Comparison of ENCODE assay signal across 10 cellular contexts in the genomic region with DNA sequence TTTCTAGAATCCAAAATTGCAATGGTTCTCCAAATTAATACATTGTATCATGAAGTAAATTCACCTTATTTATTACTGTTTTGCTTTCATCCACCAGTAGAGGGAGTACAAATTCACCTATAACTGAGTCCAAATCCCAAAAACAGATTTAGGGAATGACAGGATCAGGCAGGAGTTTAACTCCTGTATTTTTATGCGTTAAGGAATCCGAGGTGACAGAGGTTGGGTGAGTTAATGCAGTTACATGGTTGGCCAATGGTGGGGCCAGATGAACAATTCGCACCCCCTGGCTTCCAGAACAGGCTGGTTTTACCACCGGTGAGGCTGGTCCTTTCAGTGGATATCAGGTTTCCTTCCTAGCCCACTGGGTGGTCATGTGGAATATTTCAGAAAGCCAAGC.
A peak's percentile ranks its signal among the peaks of the same experiment; 100 is the strongest.
DNase-seq lines count a peak whose midpoint lies in the region; ATAC-seq, FAIRE-seq and TF ChIP-seq lines count a peak whose summit lies in the region.
"Had no signal": no experiment of that assay in that cellular context is flagged by ENCODE, and none has a peak within 500 bp of the region (broad histone marks: within the 10 kb centered on the region; RNA-seq: fewer than 3 reads in every experiment).

No MANE protein-coding gene starts in this region.

- H3K27me3 ChIP-seq in pancreas, result no peaks in the 10 kb centered on the region
- H3K27me3 ChIP-seq: upper lobe of left lung had no signal

- intact Hi-C loops in pancreas (cut with DNase I), result loop anchor here in 1 of 3 donors (10.0 kb wide), 1 partner anchor 112 kb away; no protein-coding TSS in a partner anchor

- H3K27ac ChIP-seq in pancreas, result no peak overlapping the region
- H3K27ac ChIP-seq: upper lobe of left lung had no signal

- FAIRE-seq in G401.6 (lab: Jason Lieb, UNC) (peak; percentile 80), pancreas (lab: Jason Lieb, UNC) (peak; percentile 41)

- H3K9me3 ChIP-seq in pancreas, result no peaks in the 10 kb centered on the region
- H3K9me3 ChIP-seq: upper lobe of left lung had no signal

- no peaks in the 10 kb centered on the region for H3K4me1 ChIP-seq in pancreas
- H3K4me1 ChIP-seq: upper lobe of left lung had no signal

- peak in 2 of 4 donors; percentile 53 to 59 for ATAC-seq in pancreas
- no peak for ATAC-seq in HG02623 (IDR thresholded peaks at IDR 0.05; ENCODE audit: unreplicated experiment)
- ATAC-seq in HG02798 (IDR thresholded peaks at IDR 0.05; ENCODE audit: poor library complexity, unreplicated experiment), result no peak

- DNase-seq in NCI-H1092 treated with DMSO at 0.1 percent for 48 hours (lab: John Stamatoyannopoulos, UW), result peak; percentile 61
- peak; percentile 46 for DNase-seq in ecto neural progenitor cell (ENCODE audit: low spot score)
- no peak for DNase-seq in pancreas
- no peak for DNase-seq in NCI-H187 (lab: John Stamatoyannopoulos, UW)
- no peak for DNase-seq in activated T-cell treated with anti-CD3 and anti-CD28 coated beads, Interleukin-2, amount 50 U/mL, for 48 hours
- DNase-seq: KG1, upper lobe of left lung had no signal

- WGBS in pancreas, 2 donors, result 19 to 29% methylated on average over 4 of the region's 4 CpGs

- peak; percentile 10 to 46 (median 37) for TF ChIP-seq CTCF in pancreas (IDR thresholded peaks at IDR 0.05)

- H3K36me3 ChIP-seq in pancreas, result no peaks in the 10 kb centered on the region
- H3K36me3 ChIP-seq: upper lobe of left lung had no signal

- H3K4me3 ChIP-seq in pancreas, result no peak overlapping the region
- H3K4me3 ChIP-seq: upper lobe of left lung had no signal

Comparison
In these comparisons a context has a peak if more than half of its experiments do, and no peak if none do; other contexts are left out.
1. DNase-seq: peak in NCI-H1092 treated with DMSO at 0.1 percent for 48 hours (single experiment) and ecto neural progenitor cell (single experiment); none in pancreas (0 of 6), NCI-H187 (0 of 2) and activated T-cell treated with anti-CD3 and anti-CD28 coated beads, Interleukin-2, amount 50 U/mL, for 48 hours (0 of 2).